Comparison of ENCODE assay signal across 8 cellular contexts in genomic region chr5:134001938-134002731, GRCh38. TPM values are rescaled to one million over a fixed set of nuclear protein-coding genes. Genes with fewer than 3 reads are reported as not detected.
DNase-seq lines count a peak whose midpoint lies in the region; ATAC-seq and TF ChIP-seq lines count a peak whose summit lies in the region.

No MANE protein-coding gene starts in this region.

- H3K36me3 ChIP-seq in DND-41 (ENCODE audit: insufficient read depth, low read length) = peaks cover 37% of the 10 kb centered on the region
- no peaks in the 10 kb centered on the region for H3K36me3 ChIP-seq in Loucy (ENCODE audit: insufficient read depth, low read length)
- H3K36me3 ChIP-seq in mammary epithelial cell (ENCODE audit: insufficient read depth, low read length) = peaks cover 14% of the 10 kb centered on the region

- H3K4me1 Mint-ChIP-seq in neural crest cell = peaks cover 48% of the 10 kb centered on the region

- H3K9me3 ChIP-seq in DND-41 (ENCODE audit: insufficient read depth, low read length, severe bottlenecking) (no peaks in the 10 kb centered on the region), Loucy (ENCODE audit: insufficient read depth, low read depth, low read length) (no peaks in the 10 kb centered on the region), mammary epithelial cell (replicated peaks; ENCODE audit: insufficient read depth, low read length) (no peaks in the 10 kb centered on the region)

- ATAC-seq in DND-41 (ENCODE audit: insufficient read depth, low read depth) = no peak
- ATAC-seq in HG02623 (IDR thresholded peaks at IDR 0.05; ENCODE audit: unreplicated experiment) = no peak
- no peak for ATAC-seq in HG02571 (IDR thresholded peaks at IDR 0.05; ENCODE audit: unreplicated experiment)

- dilution Hi-C loops in mammary epithelial cell (cut with HindIII; ENCODE audit: low sequenced_read_pairs) = no loop called here

- no peak overlapping the region for H2AFZ ChIP-seq in DND-41 (ENCODE audit: low read depth, low read length)
- no peak overlapping the region for H2AFZ ChIP-seq in Loucy (ENCODE audit: low read length)
- no peak overlapping the region for H2AFZ ChIP-seq in mammary epithelial cell (ENCODE audit: low read depth, low read length)

- no TSS peak for BruUV-seq in mammary epithelial cell (replicated peaks; lab: Mats Ljungman, UMichigan)

- no peaks in the 10 kb centered on the region for H3K9me3 Mint-ChIP-seq in neural crest cell

- in situ Hi-C loops in mammary epithelial cell (cut with MboI; ENCODE audit: low sequenced_read_pairs in 2 of 2) = no loop called here

- H3K4me3 ChIP-seq in DND-41 (ENCODE audit: low read depth in 1 of 2, low read length in 2 of 2) = peak overlapping the region in 1 of 2 experiments; percentile 85; a peak in 2 of 4 replicates
- H3K4me3 ChIP-seq in Loucy (ENCODE audit: low read length, poor library complexity, severe bottlenecking) = peak overlapping the region; percentile 89
- H3K4me3 ChIP-seq in mammary epithelial cell (replicated peaks in 1 of 3; ENCODE audit: insufficient read depth in 1 of 3, low read depth in 2 of 3, low read length in 3 of 3) = peak overlapping the region in 1 of 3 experiments; percentile 84

- POLR2A ChIA-PET in GM10248 (lab: Yijun Ruan, JAX) = no interaction called here

- peaks cover 43% of the 10 kb centered on the region for H3K4me1 ChIP-seq in DND-41 (ENCODE audit: insufficient read depth, low read length)
- peaks cover 26% of the 10 kb centered on the region for H3K4me1 ChIP-seq in Loucy (ENCODE audit: insufficient read depth, low read length, poor library complexity, severe bottlenecking)
- peaks cover 26% of the 10 kb centered on the region for H3K4me1 ChIP-seq in mammary epithelial cell (ENCODE audit: insufficient read depth, low read length)

- no peaks in the 10 kb centered on the region for H3F3A ChIP-seq in Loucy (ENCODE audit: low read depth)

- WGBS in mammary epithelial cell (ENCODE audit: low coverage, missing lambda C conversion rate) = 92% methylated on average over 13 of the region's 13 CpGs

- peak overlapping the region; percentile 89; the same call in 1 of the 2 replicates for H3K9ac ChIP-seq in DND-41 (ENCODE audit: low read depth, low read length)
- H3K9ac ChIP-seq in Loucy (ENCODE audit: low read depth, low read length, poor library complexity, severe bottlenecking) = peak overlapping the region; percentile 92
- no peak overlapping the region for H3K9ac ChIP-seq in mammary epithelial cell (ENCODE audit: insufficient read depth, low read length)

- peaks cover 90% of the 10 kb centered on the region for H3K79me2 ChIP-seq in DND-41 (ENCODE audit: insufficient read depth, low read length)
- peaks cover 77% of the 10 kb centered on the region for H3K79me2 ChIP-seq in Loucy (ENCODE audit: insufficient read depth, low read length)
- peaks cover 89% of the 10 kb centered on the region for H3K79me2 ChIP-seq in mammary epithelial cell (ENCODE audit: insufficient read depth, low read length)

- no peaks in the 10 kb centered on the region for H3K36me3 Mint-ChIP-seq in neural crest cell (ENCODE audit: low read depth)

- intact Hi-C loops in mammary epithelial cell (cut with micrococcal nuclease) = no loop called here

- H3K27me3 Mint-ChIP-seq in neural crest cell (ENCODE audit: low read depth) = no peaks in the 10 kb centered on the region

- peak overlapping the region; percentile 99 for H3K4me3 Mint-ChIP-seq in neural crest cell

- H4K20me1 ChIP-seq in DND-41 (ENCODE audit: insufficient read depth, low read length) (peaks cover 53% of the 10 kb centered on the region), Loucy (ENCODE audit: insufficient read depth, low read length, poor library complexity, severe bottlenecking) (peaks cover 34% of the 10 kb centered on the region), mammary epithelial cell (ENCODE audit: insufficient read depth, low read length) (peaks cover 27% of the 10 kb centered on the region)

- no peaks in the 10 kb centered on the region for H3K9me2 ChIP-seq in Loucy (replicated peaks; ENCODE audit: low read depth, low read length)

- no peak for DNase-seq in DND-41
- no peak for DNase-seq in mammary epithelial cell
- no peak for DNase-seq in neural crest cell (ENCODE audit: low read depth, low spot score)
- DNase-seq in GM10248 (ENCODE audit: extremely low spot score) = no peak
- DNase-seq in stimulated activated CD4-positive, alpha-beta T cell treated with anti-CD3 and anti-CD28 coated beads, Interleukin-15, amount 100 ng/mL, for 24 hours = no peak

- H3K27ac Mint-ChIP-seq in neural crest cell (ENCODE audit: unreplicated experiment) = no peak overlapping the region

- peak overlapping the region; percentile 86 for H3K4me2 ChIP-seq in DND-41 (ENCODE audit: insufficient read depth, low read length)
- H3K4me2 ChIP-seq in Loucy (ENCODE audit: low read depth, low read length, poor library complexity, severe bottlenecking) = peak overlapping the region; percentile 92
- H3K4me2 ChIP-seq in mammary epithelial cell (ENCODE audit: insufficient read depth, low read depth, low read length) = peak overlapping the region; percentile 49

- TF ChIP-seq CTCF in DND-41 (IDR thresholded peaks at IDR 0.05; ENCODE audit: borderline replicate concordance, extremely low read depth, low read length, poor library complexity, severe bottlenecking) (no peak), Loucy (conservative IDR thresholded peaks at IDR 0.05; ENCODE audit: low read length) (no peak), mammary epithelial cell (conservative IDR thresholded peaks at IDR 0.05 in 1 of 2, IDR thresholded peaks at IDR 0.05 in 1 of 2; ENCODE audit: extremely low read depth in 1 of 2, insufficient read depth in 1 of 2, low read depth in 1 of 2, low read length in 2 of 2) (no peak), neural crest cell (conservative IDR thresholded peaks at IDR 0.05) (no peak), GM10248 (IDR thresholded peaks at IDR 0.05; ENCODE audit: control extremely low read depth, extremely low read depth, low read depth, missing control alignments) (no peak)

- no peak overlapping the region for H3K27ac ChIP-seq in DND-41 (ENCODE audit: low read length)
- no peak overlapping the region for H3K27ac ChIP-seq in mammary epithelial cell (ENCODE audit: insufficient read depth, low read depth, low read length)

- CTCF ChIA-PET in mammary epithelial cell (lab: Charles Lee; ENCODE audit: low non-redundant PET) = no interaction called here
- CTCF ChIA-PET in GM10248 (lab: Yijun Ruan, JAX) = interaction anchor here (1.0 to 1.5 kb wide), 4 partner anchors 8 to 33 kb away, joined by 3 to 7 read pairs (median 4); no protein-coding TSS in a partner anchor

- H3K27me3 ChIP-seq in DND-41 (ENCODE audit: insufficient read depth, low read length, poor library complexity) (no peaks in the 10 kb centered on the region), Loucy (ENCODE audit: insufficient read depth, low read length, poor library complexity, severe bottlenecking) (no peaks in the 10 kb centered on the region), mammary epithelial cell (ENCODE audit: insufficient read depth, low read length) (no peaks in the 10 kb centered on the region)

RNA-seq across cellular contexts. Expression of gene VDAC1, which starts 2.6 kb away (rescaled TPM):
- total RNA-seq in mammary epithelial cell (100 to 1,000 TPM; 273 to 375 TPM), neural crest cell (218 and 234 TPM in 2 replicates)
- polyA plus RNA-seq in mammary epithelial cell = 209 TPM
- polyA minus RNA-seq in mammary epithelial cell = 296 TPM

RNA-seq across cellular contexts. Expression of gene C5orf15, which starts 33.7 kb away (rescaled TPM):
- 10 to 100 TPM; 30.0 to 71.3 TPM for total RNA-seq in mammary epithelial cell
- polyA plus RNA-seq in mammary epithelial cell = 40.0 TPM
- polyA minus RNA-seq in mammary epithelial cell = 4.0 TPM
- 38.4 and 39.4 TPM in 2 replicates for total RNA-seq in neural crest cell
